Comparison of ENCODE assay signal across 1 cellular context in genomic region chr19:13023666-13024065, GRCh38.
TF ChIP-seq lines count a peak whose summit lies in the region.

No MANE protein-coding gene starts in this region.

TF ChIP-seq in WTC11, 78 proteins besides CTCF, POLR2A, EP300 and RAD21 (continued from another document):
- TF ChIP-seq FOXP4 (CRISPR knock-in tag; IDR thresholded peaks at IDR 0.05): no peak
TF ChIP-seq in WTC11: peak in this region for 0.
